ENCODE assay signal across 8 cellular contexts in the genomic region with DNA sequence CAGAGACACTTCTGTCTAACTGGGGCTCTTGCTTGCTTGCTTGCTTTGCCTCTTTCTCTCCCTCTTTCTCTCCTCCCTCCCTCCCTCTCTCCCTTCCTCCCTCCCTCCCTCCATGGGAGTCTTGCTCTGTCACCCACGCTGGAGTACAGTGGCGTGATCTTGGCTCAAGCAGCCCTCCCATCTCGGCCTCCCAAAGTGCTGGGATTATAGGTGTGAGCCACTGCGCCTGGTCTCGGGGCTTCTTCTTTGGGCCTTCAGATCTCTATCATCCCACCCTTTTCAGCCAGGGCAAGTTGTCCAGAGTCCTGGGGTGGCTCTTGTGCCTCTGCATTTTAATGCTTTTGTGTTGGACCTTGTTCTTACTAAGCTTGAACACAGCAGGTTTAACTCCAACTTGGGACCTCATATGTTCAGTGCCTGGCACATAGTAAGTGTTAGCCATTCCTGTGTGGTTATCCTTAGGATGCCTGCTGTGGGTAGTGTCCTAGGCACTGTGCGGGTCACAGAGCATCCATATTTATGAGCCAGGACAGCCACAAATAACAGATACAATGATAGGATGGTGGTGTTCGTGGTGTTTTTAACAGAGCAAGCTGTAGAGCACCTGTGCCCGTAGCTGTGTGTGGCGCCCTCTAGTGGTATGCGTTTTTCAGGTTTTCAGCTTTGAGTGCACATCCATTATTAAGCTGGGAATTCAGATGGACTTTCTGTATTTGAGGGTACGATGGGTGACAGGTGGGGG.
DNase-seq lines count a peak whose midpoint lies in the region; ATAC-seq and TF ChIP-seq lines count a peak whose summit lies in the region.

No MANE protein-coding gene starts in this region.

- peaks cover 65% of the 10 kb centered on the region for H3K36me3 Mint-ChIP-seq in activated T-cell treated with anti-CD3 and anti-CD28 coated beads, Interleukin-2, amount 50 U/mL, for 24 hours (ENCODE audit: low read depth)

- H4K20me1 ChIP-seq in OCI-LY3 (ENCODE audit: insufficient read depth, low read length) (peaks cover 94% of the 10 kb centered on the region), fibroblast of lung (ENCODE audit: control insufficient read depth, extremely low read depth, insufficient read depth, low read length) (no peaks in the 10 kb centered on the region), neural cell (ENCODE audit: insufficient read depth) (no peaks in the 10 kb centered on the region)

- no peak overlapping the region for H2AFZ ChIP-seq in OCI-LY3 (ENCODE audit: low read depth, low read length)
- H2AFZ ChIP-seq in fibroblast of lung (ENCODE audit: low read length) = no peak overlapping the region
- no peak overlapping the region for H2AFZ ChIP-seq in neural cell (ENCODE audit: low read depth, low read length)

- H3K27ac ChIP-seq in OCI-LY3 (ENCODE audit: low read length) (peak overlapping the region; percentile 27; the same call in 1 of the 2 replicates), fibroblast of lung (ENCODE audit: insufficient read depth, low read length) (no peak overlapping the region), neural cell (ENCODE audit: low read length) (no peak overlapping the region), substantia nigra (ENCODE audit: low read depth, low read length, poor library complexity, severe bottlenecking) (no peak overlapping the region)

- H3K79me2 ChIP-seq in OCI-LY3 (ENCODE audit: low read length) (peaks cover 14% of the 10 kb centered on the region; the same call in 1 of the 2 replicates), fibroblast of lung (ENCODE audit: control insufficient read depth, insufficient read depth, low read length) (no peaks in the 10 kb centered on the region), neural cell (replicated peaks; ENCODE audit: insufficient read depth, low read length) (no peaks in the 10 kb centered on the region)

- in situ Hi-C loops in HAP-1 (cut with MboI; ENCODE audit: low sequenced_read_pairs) = no loop called here

- no peak overlapping the region for H3K9ac ChIP-seq in OCI-LY3 (ENCODE audit: low read length)
- no peak overlapping the region for H3K9ac ChIP-seq in fibroblast of lung (ENCODE audit: insufficient read depth, low read length)
- H3K9ac ChIP-seq in neural cell (ENCODE audit: low read length) = no peak overlapping the region

- H3K27me3 ChIP-seq in HAP-1 (ENCODE audit: low read depth) = no peaks in the 10 kb centered on the region
- no peaks in the 10 kb centered on the region for H3K27me3 ChIP-seq in OCI-LY3 (ENCODE audit: low read depth, low read length)
- no peaks in the 10 kb centered on the region for H3K27me3 ChIP-seq in fibroblast of lung (ENCODE audit: control insufficient read depth, insufficient read depth, low read length)
- H3K27me3 ChIP-seq in neural cell (ENCODE audit: insufficient read depth, low read depth, low read length) = no peaks in the 10 kb centered on the region

- H3K9me3 ChIP-seq in HAP-1 = no peaks in the 10 kb centered on the region
- no peaks in the 10 kb centered on the region for H3K9me3 ChIP-seq in OCI-LY3 (ENCODE audit: insufficient read depth, low read length)
- no peaks in the 10 kb centered on the region for H3K9me3 ChIP-seq in fibroblast of lung (ENCODE audit: control insufficient read depth, insufficient read depth, low read depth, low read length)
- H3K9me3 ChIP-seq in neural cell (ENCODE audit: low read length) = no peaks in the 10 kb centered on the region

- no peak overlapping the region for H3K4me3 Mint-ChIP-seq in activated T-cell treated with anti-CD3 and anti-CD28 coated beads, Interleukin-2, amount 50 U/mL, for 24 hours

- no peak for ATAC-seq in HG03159 (IDR thresholded peaks at IDR 0.05; ENCODE audit: unreplicated experiment)

- peak; percentile 78 for DNase-seq in Ammon's horn (ENCODE audit: low spot score)
- DNase-seq in HAP-1 (ENCODE audit: low spot score in 2 of 2) = peak; percentile 37 to 86
- DNase-seq in activated T-cell treated with anti-CD3 and anti-CD28 coated beads, Interleukin-2, amount 50 U/mL, for 24 hours = peak; percentile 71
- DNase-seq in fibroblast of lung (ENCODE audit: low read depth in 2 of 2) = peak; percentile 39 to 67
- DNase-seq in substantia nigra (lab: John Stamatoyannopoulos, UW) = peak in 34 of 49 donors; percentile 12 to 77 (median 46)

- no peaks in the 10 kb centered on the region for H3K9me2 ChIP-seq in neural cell (ENCODE audit: insufficient read depth, low read length)

- H3K4me2 ChIP-seq in OCI-LY3 (ENCODE audit: low read length) (no peak overlapping the region; the same call in 1 of the 2 replicates), fibroblast of lung (ENCODE audit: extremely low read depth, insufficient read depth, low read length) (no peak overlapping the region), neural cell (ENCODE audit: low read length) (no peak overlapping the region)

- peak; percentile 80 for TF ChIP-seq RAD21 in neural cell (conservative IDR thresholded peaks at IDR 0.05)

- H3K27ac Mint-ChIP-seq in activated T-cell treated with anti-CD3 and anti-CD28 coated beads, Interleukin-2, amount 50 U/mL, for 24 hours = no peak overlapping the region

- peaks cover 11% of the 10 kb centered on the region for H3K36me3 ChIP-seq in HAP-1 (replicated peaks)
- H3K36me3 ChIP-seq in OCI-LY3 (replicated peaks; ENCODE audit: low read depth, low read length) = peaks cover 70% of the 10 kb centered on the region
- H3K36me3 ChIP-seq in fibroblast of lung (ENCODE audit: control insufficient read depth, insufficient read depth, low read length) = peaks cover 6% of the 10 kb centered on the region
- H3K36me3 ChIP-seq in neural cell (ENCODE audit: insufficient read depth, low read length) = peaks cover 10% of the 10 kb centered on the region

- no peak for TF ChIP-seq EP300 in neural cell (conservative IDR thresholded peaks at IDR 0.05; ENCODE audit: poor library complexity, severe bottlenecking)

- H3K4me1 ChIP-seq in HAP-1 = no peaks in the 10 kb centered on the region; the same call in none of the 2 replicates
- H3K4me1 ChIP-seq in OCI-LY3 (ENCODE audit: low read length) = peaks cover 51% of the 10 kb centered on the region
- H3K4me1 ChIP-seq in fibroblast of lung (ENCODE audit: control insufficient read depth, extremely low read depth, insufficient read depth, low read length) = no peaks in the 10 kb centered on the region

- H3K4me3 ChIP-seq in HAP-1 (no peak overlapping the region), OCI-LY3 (ENCODE audit: low read length) (no peak overlapping the region), fibroblast of lung (replicated peaks in 1 of 4; ENCODE audit: control extremely low read depth in 1 of 4, insufficient read depth in 1 of 4, low read depth in 3 of 4, low read length in 4 of 4) (no peak overlapping the region), neural cell (ENCODE audit: low read length) (no peak overlapping the region)

- peak; percentile 98 for TF ChIP-seq CTCF in OCI-LY3 (IDR thresholded peaks at IDR 0.05; ENCODE audit: low read depth, low read length)
- peak; percentile 86 to 88 for TF ChIP-seq CTCF in fibroblast of lung (conservative IDR thresholded peaks at IDR 0.05 in 1 of 2, IDR thresholded peaks at IDR 0.05 in 1 of 2; ENCODE audit: low read depth in 1 of 2, low read length in 2 of 2)
- TF ChIP-seq CTCF in neural cell (IDR thresholded peaks at IDR 0.05; ENCODE audit: poor library complexity, severe bottlenecking) = peak; percentile 84

- H3F3A ChIP-seq in neural cell (ENCODE audit: insufficient read depth, low read length, poor library complexity, severe bottlenecking) = no peaks in the 10 kb centered on the region

- no peaks in the 10 kb centered on the region for H3K27me3 Mint-ChIP-seq in activated T-cell treated with anti-CD3 and anti-CD28 coated beads, Interleukin-2, amount 50 U/mL, for 24 hours

- H3K9me3 Mint-ChIP-seq in activated T-cell treated with anti-CD3 and anti-CD28 coated beads, Interleukin-2, amount 50 U/mL, for 24 hours = no peaks in the 10 kb centered on the region

- peaks cover 14% of the 10 kb centered on the region for H3K4me1 Mint-ChIP-seq in activated T-cell treated with anti-CD3 and anti-CD28 coated beads, Interleukin-2, amount 50 U/mL, for 24 hours (ENCODE audit: low read depth)

TF ChIP-seq in neural cell, 6 proteins besides CTCF, POLR2A, EP300 and RAD21:
- no peak for TF ChIP-seq TAF1 (IDR thresholded peaks at IDR 0.05; ENCODE audit: low read depth)
- TF ChIP-seq EZH2 (IDR thresholded peaks at IDR 0.05; ENCODE audit: borderline replicate concordance, insufficient read depth, low read length, poor library complexity, severe bottlenecking) = no peak
- TF ChIP-seq SMC3 (conservative IDR thresholded peaks at IDR 0.05; ENCODE audit: poor library complexity) = peak; percentile 88
- TF ChIP-seq POLR2AphosphoS5 (IDR thresholded peaks at IDR 0.05) = no peak
